Comparison of ENCODE assay signal across 13 cellular contexts in the genomic region with DNA sequence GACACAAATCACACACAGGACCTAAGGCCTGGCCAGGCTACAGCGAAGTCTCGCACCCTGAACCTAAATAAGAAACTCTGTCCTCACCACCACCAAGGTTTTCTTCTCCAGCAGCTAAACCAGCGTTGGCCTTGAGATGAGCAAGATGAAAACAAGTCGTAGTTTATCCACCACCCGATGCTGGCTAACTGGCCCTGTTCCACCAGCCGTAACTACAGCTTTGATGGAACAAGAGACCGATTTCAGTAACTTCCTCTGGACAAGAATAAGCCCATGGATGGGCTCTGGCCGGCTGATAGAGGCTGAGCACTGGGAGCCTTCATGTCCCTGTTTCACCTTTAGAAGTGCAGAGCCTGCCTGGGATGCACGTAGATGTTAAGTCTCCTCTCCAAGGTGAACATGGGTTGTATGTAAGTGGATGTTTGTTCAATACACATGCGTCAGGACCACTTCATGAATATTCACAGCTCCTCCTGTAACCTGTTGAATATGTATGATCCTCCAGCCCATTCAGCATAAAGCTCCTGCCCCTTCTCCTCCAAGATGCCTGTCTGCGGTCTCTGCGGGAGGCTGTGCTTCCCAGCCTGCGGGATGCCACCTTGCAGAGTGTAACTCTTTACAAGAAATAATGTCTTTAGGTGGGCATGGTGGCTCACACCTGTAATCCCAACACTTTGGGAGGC. TPM values are rescaled to one million over a fixed set of nuclear protein-coding genes. Genes with fewer than 3 reads are reported as not detected.
DNase-seq lines count a peak whose midpoint lies in the region; ATAC-seq and TF ChIP-seq lines count a peak whose summit lies in the region.
"Had no signal": no experiment of that assay in that cellular context is flagged by ENCODE, and none has a peak within 500 bp of the region (broad histone marks: within the 10 kb centered on the region; RNA-seq: fewer than 3 reads in every experiment).

No MANE protein-coding gene starts in this region.

- H3K9me3 ChIP-seq in right atrium auricular region (no peaks in the 10 kb centered on the region), upper lobe of right lung (no peaks in the 10 kb centered on the region)
- H3K9me3 ChIP-seq: Caco-2 had no signal

- H3K27ac ChIP-seq in right atrium auricular region, result no peak overlapping the region
- no peak overlapping the region for H3K27ac ChIP-seq in coronary artery
- H3K27ac ChIP-seq in upper lobe of right lung, result no peak overlapping the region

- TF ChIP-seq CTCF in right atrium auricular region (IDR thresholded peaks at IDR 0.05) (no peak), coronary artery (IDR thresholded peaks at IDR 0.05) (no peak), upper lobe of right lung (IDR thresholded peaks at IDR 0.05) (no peak)

- intact Hi-C loops in left ventricle myocardium superior (cut with micrococcal nuclease) (no loop called here), upper lobe of right lung (cut with DNase I) (no loop called here)

- no peaks in the 10 kb centered on the region for H3K27me3 ChIP-seq in right atrium auricular region
- H3K27me3 ChIP-seq in upper lobe of right lung, result no peaks in the 10 kb centered on the region

- DNase-seq in right atrium auricular region (ENCODE audit: low spot score), result peak; percentile 38
- no peak for DNase-seq in left ventricle myocardium superior
- DNase-seq in coronary artery (ENCODE audit: low spot score), result peak; percentile 55
- DNase-seq in mesenteric fat pad (ENCODE audit: low spot score), result peak; percentile 71
- peak; percentile 17 for DNase-seq in upper lobe of right lung
- DNase-seq in NCI-H748 (lab: John Stamatoyannopoulos, UW; ENCODE audit: unreplicated experiment), result no peak
- no peak for DNase-seq in activated CD4-positive, alpha-beta T cell treated with anti-CD3 and anti-CD28 coated beads, Interleukin-2, amount 50 U/mL, for 48 hours
- DNase-seq in hippocampal formation (lab: John Stamatoyannopoulos, UW), result no peak
- DNase-seq: Caco-2; CD8-positive, alpha-beta T cell; DND-41; GDM1; HCEC 1CT had no signal

- H3K36me3 ChIP-seq in right atrium auricular region (peaks cover 47% of the 10 kb centered on the region), upper lobe of right lung (peaks cover 43% of the 10 kb centered on the region)

- ATAC-seq in left ventricle myocardium superior (no peak), upper lobe of right lung (no peak)
- ATAC-seq: CD8-positive, alpha-beta T cell had no signal

- H3K4me1 ChIP-seq in right atrium auricular region, result peaks cover 0 to 13% of the 10 kb centered on the region in 2 donors
- no peaks in the 10 kb centered on the region for H3K4me1 ChIP-seq in upper lobe of right lung
- H3K4me1 ChIP-seq: Caco-2 had no signal

- H3K4me3 ChIP-seq in right atrium auricular region (no peak overlapping the region), coronary artery (no peak overlapping the region), upper lobe of right lung (no peak overlapping the region)

RNA-seq across cellular contexts. Expression of a gene that starts 24.2 kb away (rescaled TPM):
- 100 to 1,000 TPM; 130 to 184 TPM for total RNA-seq in right atrium auricular region
- 153 TPM for total RNA-seq in left ventricle myocardium superior
- 63.6 TPM for total RNA-seq in mesenteric fat pad
- 66.8 TPM for total RNA-seq in upper lobe of right lung

Comparison
In these comparisons a context has a peak if more than half of its experiments do, and no peak if none do; other contexts are left out.
1. DNase-seq: peak in right atrium auricular region (single experiment), coronary artery (single experiment), mesenteric fat pad (single experiment) and upper lobe of right lung (single experiment); none in left ventricle myocardium superior (single experiment), NCI-H748 (single experiment), activated CD4-positive, alpha-beta T cell treated with anti-CD3 and anti-CD28 coated beads, Interleukin-2, amount 50 U/mL, for 48 hours (0 of 2) and hippocampal formation (0 of 2).